ENCODE assay signal across 27 cellular contexts in the genomic region with DNA sequence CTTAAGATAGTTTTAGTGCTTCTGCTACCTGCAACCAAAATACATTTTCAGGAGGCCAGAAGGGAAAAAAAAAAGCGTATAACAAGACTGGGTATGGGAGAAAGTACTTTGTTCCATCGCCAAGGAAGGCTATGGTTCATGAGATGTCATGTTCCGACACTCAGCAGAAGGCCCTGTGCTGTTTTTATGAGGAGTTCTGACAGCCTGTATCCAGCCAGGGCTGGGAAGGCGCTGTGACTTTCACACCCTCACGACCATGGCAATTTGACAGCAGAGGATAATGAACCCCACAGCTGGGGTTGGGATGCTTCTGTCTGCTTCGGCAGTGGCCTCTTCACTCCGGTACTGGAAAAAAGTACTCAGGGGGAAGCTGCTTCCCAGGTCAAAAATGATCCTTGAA.
DNase-seq lines count a peak whose midpoint lies in the region; ATAC-seq and TF ChIP-seq lines count a peak whose summit lies in the region.
"Had no signal": no experiment of that assay in that cellular context is flagged by ENCODE, and none has a peak within 500 bp of the region (broad histone marks: within the 10 kb centered on the region; RNA-seq: fewer than 3 reads in every experiment).

No MANE protein-coding gene starts in this region.

- H4K20me1 ChIP-seq in smooth muscle cell (ENCODE audit: low read depth), result no peaks in the 10 kb centered on the region

- H3K36me3 ChIP-seq in right atrium auricular region (no peaks in the 10 kb centered on the region), smooth muscle cell (ENCODE audit: low read depth) (no peaks in the 10 kb centered on the region), body of pancreas (replicated peaks in 1 of 2; ENCODE audit: insufficient read depth in 1 of 2, low read depth in 2 of 2) (no peaks in the 10 kb centered on the region)
- H3K36me3 ChIP-seq: esophagus muscularis mucosa, gastroesophageal sphincter had no signal

- no peaks in the 10 kb centered on the region for H3K36me3 Mint-ChIP-seq in nephron (ENCODE audit: low read depth)
- no peaks in the 10 kb centered on the region for H3K36me3 Mint-ChIP-seq in activated T-helper 17 cell treated with anti-CD3 and anti-CD28 coated beads, Interleukin-2, amount 50 U/mL, for 72 hours (ENCODE audit: low read depth)
- H3K36me3 Mint-ChIP-seq: CD4-positive, alpha-beta memory T cell had no signal

- TF ChIP-seq POLR2A in body of pancreas (IDR thresholded peaks at IDR 0.05), result no peak

- peak overlapping the region; percentile 40 for H3K4me2 ChIP-seq in smooth muscle cell

- no peak overlapping the region for H3K4me3 ChIP-seq in right atrium auricular region
- H3K4me3 ChIP-seq in smooth muscle cell, result no peak overlapping the region
- no peak overlapping the region for H3K4me3 ChIP-seq in body of pancreas
- H3K4me3 ChIP-seq: gastroesophageal sphincter, lung had no signal

- ATAC-seq in GM18907 (IDR thresholded peaks at IDR 0.05; ENCODE audit: unreplicated experiment) (no peak), body of pancreas (no peak)
- no peak for ATAC-seq in activated T-helper 17 cell treated with anti-CD3 and anti-CD28 coated beads, Interleukin-2, amount 50 U/mL, for 72 hours (replicated peaks)
- ATAC-seq: gastroesophageal sphincter had no signal

- no peaks in the 10 kb centered on the region for H3K79me2 ChIP-seq in smooth muscle cell (ENCODE audit: low read depth)

- H3K4me1 ChIP-seq in right atrium auricular region (peaks cover 0 to 20% of the 10 kb centered on the region in 2 donors), smooth muscle cell (ENCODE audit: low read depth) (no peaks in the 10 kb centered on the region), body of pancreas (peaks cover 11% of the 10 kb centered on the region)

- TF ChIP-seq CTCF in right atrium auricular region (IDR thresholded peaks at IDR 0.05) (no peak), nephron (IDR thresholded peaks at IDR 0.05; ENCODE audit: unreplicated experiment in 3 of 3) (no peak), smooth muscle cell (IDR thresholded peaks at IDR 0.05; ENCODE audit: borderline replicate concordance, insufficient read depth, poor library complexity, severe bottlenecking) (no peak), body of pancreas (IDR thresholded peaks at IDR 0.05) (no peak)

- H3K27me3 ChIP-seq in right atrium auricular region (no peaks in the 10 kb centered on the region), smooth muscle cell (ENCODE audit: low read depth) (no peaks in the 10 kb centered on the region), body of pancreas (no peaks in the 10 kb centered on the region)
- H3K27me3 ChIP-seq: esophagus muscularis mucosa, gastroesophageal sphincter had no signal

- WGBS in smooth muscle cell (ENCODE audit: low lambda C conversion rate), result 40% methylated on average over 7 of the region's 7 CpGs
- 64% methylated on average over 7 of the region's 7 CpGs for WGBS in body of pancreas, 2 donors

- H3F3A ChIP-seq in smooth muscle cell (ENCODE audit: low read depth), result no peaks in the 10 kb centered on the region

- no peaks in the 10 kb centered on the region for H3K9me3 Mint-ChIP-seq in nephron
- no peaks in the 10 kb centered on the region for H3K9me3 Mint-ChIP-seq in activated T-helper 17 cell treated with anti-CD3 and anti-CD28 coated beads, Interleukin-2, amount 50 U/mL, for 72 hours
- H3K9me3 Mint-ChIP-seq: activated T-cell treated with anti-CD3 and anti-CD28 coated beads, Interleukin-2, amount 50 U/mL, for 24 hours; CD4-positive, alpha-beta memory T cell; endodermal cell had no signal

- H2AFZ ChIP-seq in smooth muscle cell (ENCODE audit: low read depth), result no peak overlapping the region

- H3K27ac ChIP-seq in right atrium auricular region (peak overlapping the region; percentile 58 to 65), smooth muscle cell (ENCODE audit: low read depth) (no peak overlapping the region), body of pancreas (no peak overlapping the region)

- H3K27ac Mint-ChIP-seq in nephron, result peak overlapping the region; percentile 2 to 27 (median 3)
- no peak overlapping the region for H3K27ac Mint-ChIP-seq in activated T-helper 17 cell treated with anti-CD3 and anti-CD28 coated beads, Interleukin-2, amount 50 U/mL, for 72 hours
- H3K27ac Mint-ChIP-seq: activated CD4-positive, alpha-beta T cell treated with anti-CD3 and anti-CD28 coated beads for 36 hours; activated T-cell treated with anti-CD3 and anti-CD28 coated beads, Interleukin-2, amount 50 U/mL, for 24 hours; CD4-positive, alpha-beta memory T cell; endodermal cell had no signal

- no peak overlapping the region for H3K4me3 Mint-ChIP-seq in nephron
- H3K4me3 Mint-ChIP-seq in activated T-helper 17 cell treated with anti-CD3 and anti-CD28 coated beads, Interleukin-2, amount 50 U/mL, for 72 hours, result no peak overlapping the region
- H3K4me3 Mint-ChIP-seq: activated CD4-positive, alpha-beta T cell treated with anti-CD3 and anti-CD28 coated beads for 36 hours; activated T-cell treated with anti-CD3 and anti-CD28 coated beads, Interleukin-2, amount 50 U/mL, for 24 hours; CD4-positive, alpha-beta memory T cell; endodermal cell had no signal

- peak; percentile 4 for DNase-seq in NCI-H2227 (lab: John Stamatoyannopoulos, UW; ENCODE audit: unreplicated experiment)
- DNase-seq in NCI-H2227 treated with DMSO at 0.1 percent for 48 hours (lab: John Stamatoyannopoulos, UW), result no peak
- peak; percentile 60 for DNase-seq in right atrium auricular region (ENCODE audit: low spot score)
- peak; percentile 1 for DNase-seq in smooth muscle cell (lab: John Stamatoyannopoulos, UW; ENCODE audit: unreplicated experiment)
- no peak for DNase-seq in body of pancreas
- DNase-seq: 8988T; activated CD4-positive, alpha-beta T cell treated with anti-CD3 and anti-CD28 coated beads for 36 hours; activated CD8-positive, alpha-beta memory T cell treated with anti-CD3 and anti-CD28 coated beads for 24 hours; activated naive CD4-positive, alpha-beta T cell treated with Interleukin-2 at 50 U/mL for 16 hours; activated T-cell treated with anti-CD3 and anti-CD28 coated beads, Interleukin-2, amount 50 U/mL, for 24 hours; amniotic stem cell; CD4-positive, alpha-beta memory T cell; DMS153; KBM-7; NCI-H187; NCI-H2171 treated with DMSO at 0.1 percent for 48 hours; NCI-H774; occipital lobe; stimulated activated CD8-positive, alpha-beta memory T cell treated with anti-CD3 and anti-CD28 coated beads, Interleukin-4, amount 100 ng/mL, for 48 hours; T-helper 2 cell had no signal

- H3K4me1 Mint-ChIP-seq in nephron, result peaks cover 22% of the 10 kb centered on the region
- H3K4me1 Mint-ChIP-seq in activated T-helper 17 cell treated with anti-CD3 and anti-CD28 coated beads, Interleukin-2, amount 50 U/mL, for 72 hours, result no peaks in the 10 kb centered on the region
- H3K4me1 Mint-ChIP-seq: CD4-positive, alpha-beta memory T cell; endodermal cell had no signal

- intact Hi-C loops in body of pancreas (cut with DNase I), result no loop called here

- no peaks in the 10 kb centered on the region for H3K27me3 Mint-ChIP-seq in nephron (ENCODE audit: low read depth)
- no peaks in the 10 kb centered on the region for H3K27me3 Mint-ChIP-seq in activated T-helper 17 cell treated with anti-CD3 and anti-CD28 coated beads, Interleukin-2, amount 50 U/mL, for 72 hours
- H3K27me3 Mint-ChIP-seq: activated CD4-positive, alpha-beta T cell treated with anti-CD3 and anti-CD28 coated beads for 36 hours; activated T-cell treated with anti-CD3 and anti-CD28 coated beads, Interleukin-2, amount 50 U/mL, for 24 hours; CD4-positive, alpha-beta memory T cell had no signal

- H3K9me3 ChIP-seq in right atrium auricular region (no peaks in the 10 kb centered on the region), smooth muscle cell (replicated peaks; ENCODE audit: low read depth) (no peaks in the 10 kb centered on the region), body of pancreas (no peaks in the 10 kb centered on the region)
- H3K9me3 ChIP-seq: esophagus muscularis mucosa, gastroesophageal sphincter had no signal

- no peak overlapping the region for H3K9ac ChIP-seq in smooth muscle cell (ENCODE audit: low read depth)

Comparison
In these comparisons a context has a peak if more than half of its experiments do, and no peak if none do; other contexts are left out.
1. DNase-seq: peak in NCI-H2227 (single experiment), right atrium auricular region (single experiment) and smooth muscle cell (single experiment); none in NCI-H2227 treated with DMSO at 0.1 percent for 48 hours (single experiment) and body of pancreas (0 of 4).
2. H3K27ac ChIP-seq: peak in right atrium auricular region (2 of 2); none in smooth muscle cell (single experiment) and body of pancreas (0 of 4).